ENCODE assay signal across 10 cellular contexts in the genomic region with DNA sequence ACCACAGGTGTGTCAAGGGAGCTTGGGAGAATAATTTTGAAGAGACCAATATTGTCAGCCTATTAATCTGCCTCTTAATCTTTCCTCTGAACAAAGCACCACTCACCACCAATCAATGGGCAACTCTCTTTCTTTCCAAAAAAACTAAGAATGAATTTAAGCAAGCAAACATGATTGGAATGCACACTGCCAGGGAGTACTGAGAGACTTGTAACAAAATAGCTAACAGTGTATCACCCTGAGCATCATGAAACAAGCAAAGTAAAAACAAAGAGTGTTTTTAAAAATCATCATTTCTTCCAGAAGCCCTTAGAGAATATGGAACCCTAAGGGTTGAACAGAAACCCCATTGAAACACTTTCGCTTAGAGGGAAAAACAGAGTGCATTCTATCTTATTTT.
"Had no signal": no experiment of that assay in that cellular context is flagged by ENCODE, and none has a peak within 500 bp of the region (broad histone marks: within the 10 kb centered on the region; RNA-seq: fewer than 3 reads in every experiment).

No MANE protein-coding gene starts in this region.

- H3K4me3 Mint-ChIP-seq: activated CD4-positive, alpha-beta T cell treated with anti-CD3 and anti-CD28 coated beads, Interleukin-2, amount 10 ng/mL, durations not matched to agents 24 days and 14 days; activated CD8-positive, alpha-beta T cell treated with anti-CD3 and anti-CD28 coated beads, Interleukin-2, amount 10 ng/mL, durations not matched to agents 7 days and 5 days; activated naive CD8-positive, alpha-beta T cell; endodermal cell; naive B cell; stimulated activated memory B cell treated with anti-CD40 and anti-IgM and Interleukin-4, amounts not matched to agents 10 μg/mL and 1 μg/mL and 100 μg/mL, for 72 hours had no signal

- H3K27ac ChIP-seq: brain microvascular endothelial cell, dorsolateral prefrontal cortex, parathyroid adenoma, sigmoid colon had no signal

- H3K27ac Mint-ChIP-seq: activated CD4-positive, alpha-beta T cell treated with anti-CD3 and anti-CD28 coated beads, Interleukin-2, amount 10 ng/mL, durations not matched to agents 24 days and 14 days; activated CD8-positive, alpha-beta T cell treated with anti-CD3 and anti-CD28 coated beads, Interleukin-2, amount 10 ng/mL, durations not matched to agents 7 days and 5 days; activated naive CD8-positive, alpha-beta T cell; endodermal cell; naive B cell; stimulated activated memory B cell treated with anti-CD40 and anti-IgM and Interleukin-4, amounts not matched to agents 10 μg/mL and 1 μg/mL and 100 μg/mL, for 72 hours had no signal

- H3K9ac ChIP-seq: parathyroid adenoma had no signal

- H3K4me3 ChIP-seq: dorsolateral prefrontal cortex, sigmoid colon had no signal

- H3K4me1 Mint-ChIP-seq: activated CD4-positive, alpha-beta T cell treated with anti-CD3 and anti-CD28 coated beads, Interleukin-2, amount 10 ng/mL, durations not matched to agents 24 days and 14 days; endodermal cell; naive B cell; stimulated activated memory B cell treated with anti-CD40 and anti-IgM and Interleukin-4, amounts not matched to agents 10 μg/mL and 1 μg/mL and 100 μg/mL, for 72 hours had no signal

- H3K36me3 ChIP-seq: brain microvascular endothelial cell, sigmoid colon had no signal

- H3K79me2 ChIP-seq: parathyroid adenoma had no signal

- H3K27me3 Mint-ChIP-seq: activated CD4-positive, alpha-beta T cell treated with anti-CD3 and anti-CD28 coated beads, Interleukin-2, amount 10 ng/mL, durations not matched to agents 24 days and 14 days; activated naive CD8-positive, alpha-beta T cell; stimulated activated memory B cell treated with anti-CD40 and anti-IgM and Interleukin-4, amounts not matched to agents 10 μg/mL and 1 μg/mL and 100 μg/mL, for 72 hours had no signal

- H3K9me3 Mint-ChIP-seq: activated CD4-positive, alpha-beta T cell treated with anti-CD3 and anti-CD28 coated beads, Interleukin-2, amount 10 ng/mL, durations not matched to agents 24 days and 14 days; endodermal cell; naive B cell; stimulated activated memory B cell treated with anti-CD40 and anti-IgM and Interleukin-4, amounts not matched to agents 10 μg/mL and 1 μg/mL and 100 μg/mL, for 72 hours had no signal

- H3K4me1 ChIP-seq: parathyroid adenoma, sigmoid colon had no signal

- ATAC-seq: stimulated activated memory B cell treated with anti-CD40 and anti-IgM and Interleukin-4, amounts not matched to agents 10 μg/mL and 1 μg/mL and 100 μg/mL, for 72 hours had no signal

- H3K9me3 ChIP-seq: sigmoid colon had no signal

- H3K27me3 ChIP-seq: brain microvascular endothelial cell, sigmoid colon had no signal

- H3K36me3 Mint-ChIP-seq: activated naive CD8-positive, alpha-beta T cell; naive B cell; stimulated activated memory B cell treated with anti-CD40 and anti-IgM and Interleukin-4, amounts not matched to agents 10 μg/mL and 1 μg/mL and 100 μg/mL, for 72 hours had no signal

- H2AFZ ChIP-seq: parathyroid adenoma had no signal
